ENCODE assay signal across 9 cellular contexts in genomic region chrX:15816886-15817285, GRCh38. TPM values are rescaled to one million over a fixed set of nuclear protein-coding genes. Genes with fewer than 3 reads are reported as not detected.
A peak's percentile ranks its signal among the peaks of the same experiment; 100 is the strongest.
DNase-seq lines count a peak whose midpoint lies in the region; ATAC-seq and TF ChIP-seq lines count a peak whose summit lies in the region.
"Had no signal": no experiment of that assay in that cellular context is flagged by ENCODE, and none has a peak within 500 bp of the region (broad histone marks: within the 10 kb centered on the region; RNA-seq: fewer than 3 reads in every experiment).

No MANE protein-coding gene starts in this region.

- ATAC-seq in GM19351 (IDR thresholded peaks at IDR 0.05; ENCODE audit: unreplicated experiment) (peak; percentile 55), left colon (no peak)

- DNase-seq in OCI-M1 (lab: John Stamatoyannopoulos, UW) (peak; percentile 53), neural crest cell (ENCODE audit: low read depth, low spot score) (no peak), left colon (no peak), NCI-H524 treated with DMSO at 0.1 percent for 48 hours (lab: John Stamatoyannopoulos, UW) (no peak), iPS-NIHi11 (ENCODE audit: low spot score) (no peak), NCI-H1417 treated with DMSO at 0.1 percent for 48 hours (lab: John Stamatoyannopoulos, UW) (no peak)

- no peak overlapping the region for H3K4me3 Mint-ChIP-seq in activated naive CD4-positive, alpha-beta T cell treated with anti-CD3 and anti-CD28 coated beads, Interleukin-2, amount 50 U/mL, for 24 hours
- no peak overlapping the region for H3K4me3 Mint-ChIP-seq in neural crest cell
- H3K4me3 Mint-ChIP-seq: nephron had no signal

- intact Hi-C loops in left colon (cut with DNase I, micrococcal nuclease) = no loop called here

- no peaks in the 10 kb centered on the region for H3K27me3 Mint-ChIP-seq in activated naive CD4-positive, alpha-beta T cell treated with anti-CD3 and anti-CD28 coated beads, Interleukin-2, amount 50 U/mL, for 24 hours
- no peaks in the 10 kb centered on the region for H3K27me3 Mint-ChIP-seq in neural crest cell (ENCODE audit: low read depth)

- peak overlapping the region; percentile 57 for H3K27ac Mint-ChIP-seq in activated naive CD4-positive, alpha-beta T cell treated with anti-CD3 and anti-CD28 coated beads, Interleukin-2, amount 50 U/mL, for 24 hours
- H3K27ac Mint-ChIP-seq in neural crest cell (ENCODE audit: unreplicated experiment) = peak overlapping the region; percentile 64
- H3K27ac Mint-ChIP-seq: nephron had no signal

- no peaks in the 10 kb centered on the region for H3K9me3 Mint-ChIP-seq in activated naive CD4-positive, alpha-beta T cell treated with anti-CD3 and anti-CD28 coated beads, Interleukin-2, amount 50 U/mL, for 24 hours
- no peaks in the 10 kb centered on the region for H3K9me3 Mint-ChIP-seq in neural crest cell
- H3K9me3 Mint-ChIP-seq: nephron had no signal

- H3K36me3 Mint-ChIP-seq in activated naive CD4-positive, alpha-beta T cell treated with anti-CD3 and anti-CD28 coated beads, Interleukin-2, amount 50 U/mL, for 24 hours = peaks cover 6% of the 10 kb centered on the region
- peaks cover 15% of the 10 kb centered on the region for H3K36me3 Mint-ChIP-seq in neural crest cell (ENCODE audit: low read depth)

- TF ChIP-seq CTCF in neural crest cell (conservative IDR thresholded peaks at IDR 0.05) = no peak

- H3K4me1 Mint-ChIP-seq in activated naive CD4-positive, alpha-beta T cell treated with anti-CD3 and anti-CD28 coated beads, Interleukin-2, amount 50 U/mL, for 24 hours = peaks cover 40% of the 10 kb centered on the region
- H3K4me1 Mint-ChIP-seq in neural crest cell = peaks cover 7% of the 10 kb centered on the region

RNA-seq across cellular contexts. Expression of gene ZRSR2, which starts 26.6 kb away (rescaled TPM):
- total RNA-seq in neural crest cell (14.6 and 14.9 TPM in 2 replicates), left colon (1 to 10 TPM; 8.6 to 9.1 TPM)

RNA-seq across cellular contexts. Expression of gene AP1S2, which starts 37.7 kb away (rescaled TPM):
- total RNA-seq in neural crest cell (136 and 141 TPM in 2 replicates), left colon (10 to 100 TPM in 1 of 2 donors, 1 to 10 TPM in 1; 9.2 to 23.7 TPM)
